In genomic region chr2:69138793-69139510, GRCh38 we compare ENCODE assay signal across 11 cellular contexts.
DNase-seq lines count a peak whose midpoint lies in the region; ATAC-seq and TF ChIP-seq lines count a peak whose summit lies in the region.
"Had no signal": no experiment of that assay in that cellular context is flagged by ENCODE, and none has a peak within 500 bp of the region (broad histone marks: within the 10 kb centered on the region; RNA-seq: fewer than 3 reads in every experiment).

No MANE protein-coding gene starts in this region.

- H3K4me1 ChIP-seq in esophagus squamous epithelium (peaks cover 8 to 53% (median 34%) of the 10 kb centered on the region in 3 donors), osteoblast (ENCODE audit: insufficient read depth, low read length) (peaks cover 63% of the 10 kb centered on the region)

- no peak overlapping the region for H3K4me3 Mint-ChIP-seq in activated T-cell treated with anti-CD3 and anti-CD28 coated beads, Interleukin-2, amount 50 U/mL, for 24 hours
- H3K4me3 Mint-ChIP-seq: neural crest cell had no signal

- no peaks in the 10 kb centered on the region for H3K4me1 Mint-ChIP-seq in activated T-cell treated with anti-CD3 and anti-CD28 coated beads, Interleukin-2, amount 50 U/mL, for 24 hours (ENCODE audit: low read depth)
- H3K4me1 Mint-ChIP-seq: neural crest cell had no signal

- no peaks in the 10 kb centered on the region for H3K79me2 ChIP-seq in osteoblast (ENCODE audit: insufficient read depth, low read length)

- no peak overlapping the region for H2AFZ ChIP-seq in osteoblast (ENCODE audit: low read length)

- no peaks in the 10 kb centered on the region for H3K27me3 ChIP-seq in esophagus squamous epithelium
- H3K27me3 ChIP-seq in osteoblast (ENCODE audit: insufficient read depth, low read length): no peaks in the 10 kb centered on the region

- intact Hi-C loops in esophagus squamous epithelium (cut with DNase I): no loop called here

- ATAC-seq in HG03521 (IDR thresholded peaks at IDR 0.05; ENCODE audit: unreplicated experiment): no peak

- H3K9me3 ChIP-seq in esophagus squamous epithelium (no peaks in the 10 kb centered on the region), osteoblast (ENCODE audit: low read depth, low read length) (no peaks in the 10 kb centered on the region)

- H3K4me3 ChIP-seq in esophagus squamous epithelium (no peak overlapping the region), osteoblast (ENCODE audit: insufficient read depth, low read length) (peak overlapping the region; percentile 6)
- H3K4me3 ChIP-seq: SK-N-MC had no signal

- no peaks in the 10 kb centered on the region for H3K36me3 ChIP-seq in esophagus squamous epithelium
- peaks cover 14% of the 10 kb centered on the region for H3K36me3 ChIP-seq in osteoblast (ENCODE audit: insufficient read depth, low read length)

- TF ChIP-seq CTCF in esophagus squamous epithelium (IDR thresholded peaks at IDR 0.05): no peak
- TF ChIP-seq CTCF in osteoblast (IDR thresholded peaks at IDR 0.05; ENCODE audit: extremely low read depth, low read depth, low read length): no peak

- H3K27ac ChIP-seq in esophagus squamous epithelium (peak overlapping the region; percentile 41 to 72 (median 58)), osteoblast (ENCODE audit: low read depth, low read length) (peak overlapping the region; percentile 93)
- H3K27ac ChIP-seq: SK-N-MC had no signal

- in situ Hi-C loops in Caki2 (cut with HindIII; ENCODE audit: low pct_unique_long_range_greater_than_20kb, low sequenced_read_pairs): no loop called here

- TF ChIP-seq POLR2A in esophagus squamous epithelium (IDR thresholded peaks at IDR 0.05): no peak

- DNase-seq in Caki2 (ENCODE audit: low read depth) (peak; percentile 31), RKO (ENCODE audit: low spot score) (peak; percentile 59), esophagus squamous epithelium (lab: John Stamatoyannopoulos, UW) (no peak), osteoblast (ENCODE audit: insufficient read length, low spot score, missing footprints) (no peak), NK-92 (lab: John Stamatoyannopoulos, UW; ENCODE audit: unreplicated experiment) (no peak), SK-N-DZ (ENCODE audit: low spot score) (no peak)
- DNase-seq in activated T-cell treated with anti-CD3 and anti-CD28 coated beads, Interleukin-2, amount 50 U/mL, for 24 hours: no peak
- DNase-seq: NCI-H1092 treated with DMSO at 0.1 percent for 48 hours had no signal

- H4K20me1 ChIP-seq in osteoblast (ENCODE audit: insufficient read depth, low read length): no peaks in the 10 kb centered on the region

- H3K27me3 Mint-ChIP-seq in activated T-cell treated with anti-CD3 and anti-CD28 coated beads, Interleukin-2, amount 50 U/mL, for 24 hours: peaks cover 12% of the 10 kb centered on the region

- WGBS in esophagus squamous epithelium, 2 donors: 18 to 38% methylated on average over 1 of the region's 1 CpG

- no peaks in the 10 kb centered on the region for H3K36me3 Mint-ChIP-seq in activated T-cell treated with anti-CD3 and anti-CD28 coated beads, Interleukin-2, amount 50 U/mL, for 24 hours (ENCODE audit: low read depth)

- H3K4me2 ChIP-seq in osteoblast (ENCODE audit: insufficient read depth, low read length): peak overlapping the region; percentile 85

- H3K27ac Mint-ChIP-seq in activated T-cell treated with anti-CD3 and anti-CD28 coated beads, Interleukin-2, amount 50 U/mL, for 24 hours: no peak overlapping the region

- H3K9me3 Mint-ChIP-seq in activated T-cell treated with anti-CD3 and anti-CD28 coated beads, Interleukin-2, amount 50 U/mL, for 24 hours: no peaks in the 10 kb centered on the region
- H3K9me3 Mint-ChIP-seq: neural crest cell had no signal

Comparison
In these comparisons a context has a peak if more than half of its experiments do, and no peak if none do; other contexts are left out.
1. DNase-seq: peak in Caki2 (single experiment) and RKO (single experiment); none in esophagus squamous epithelium (single experiment), osteoblast (single experiment), activated T-cell treated with anti-CD3 and anti-CD28 coated beads, Interleukin-2, amount 50 U/mL, for 24 hours (single experiment), NK-92 (single experiment) and SK-N-DZ (single experiment).